12 cellular contexts compared by ENCODE assay signal in genomic region chr5:8906303-8906967, GRCh38.
DNase-seq lines count a peak whose midpoint lies in the region; TF ChIP-seq lines count a peak whose summit lies in the region.
"Had no signal": no experiment of that assay in that cellular context is flagged by ENCODE, and none has a peak within 500 bp of the region (broad histone marks: within the 10 kb centered on the region; RNA-seq: fewer than 3 reads in every experiment).

No MANE protein-coding gene starts in this region.

- DNase-seq in AG09309 (ENCODE audit: low read depth) = peak; percentile 46
- DNase-seq in HT1080 (ENCODE audit: low read depth) = peak; percentile 87
- peak; percentile 75 for DNase-seq in astrocyte of the spinal cord (ENCODE audit: low read depth, low spot score)
- peak; percentile 63 for DNase-seq in kidney glomerular epithelial cell (lab: John Stamatoyannopoulos, UW)
- DNase-seq in pons (ENCODE audit: low spot score) = no peak
- no peak for DNase-seq in NCI-H1694 (lab: John Stamatoyannopoulos, UW)
- DNase-seq in DMS 273 (lab: John Stamatoyannopoulos, UW; ENCODE audit: unreplicated experiment) = no peak
- DNase-seq in mucosa of gallbladder (ENCODE audit: low spot score) = no peak
- DNase-seq: AML-193, NCI-H345, uterus had no signal

- in situ Hi-C loops in astrocyte of the spinal cord (cut with HindIII; ENCODE audit: low sequenced_read_pairs) = no loop called here

- TF ChIP-seq CTCF in AG09309 (IDR thresholded peaks at IDR 0.05; ENCODE audit: control insufficient read depth, insufficient read depth, low read depth, low read length, missing control alignments) (no peak), astrocyte of the spinal cord (IDR thresholded peaks at IDR 0.05; ENCODE audit: low read depth, low read length) (no peak)

- H3K4me3 ChIP-seq in AG09309 (ENCODE audit: control insufficient read depth, low read depth, low read length) (no peak overlapping the region), astrocyte of the spinal cord (ENCODE audit: low read depth, low read length) (no peak overlapping the region)
- H3K4me3 ChIP-seq: neural progenitor cell, uterus had no signal

Comparison
In these comparisons a context has a peak if more than half of its experiments do, and no peak if none do; other contexts are left out.
1. DNase-seq: peak in AG09309 (single experiment), HT1080 (single experiment), astrocyte of the spinal cord (single experiment) and kidney glomerular epithelial cell (single experiment); none in pons (single experiment), NCI-H1694 (single experiment), DMS 273 (single experiment) and mucosa of gallbladder (single experiment).